Comparison of ENCODE assay signal across 16 cellular contexts in the genomic region with DNA sequence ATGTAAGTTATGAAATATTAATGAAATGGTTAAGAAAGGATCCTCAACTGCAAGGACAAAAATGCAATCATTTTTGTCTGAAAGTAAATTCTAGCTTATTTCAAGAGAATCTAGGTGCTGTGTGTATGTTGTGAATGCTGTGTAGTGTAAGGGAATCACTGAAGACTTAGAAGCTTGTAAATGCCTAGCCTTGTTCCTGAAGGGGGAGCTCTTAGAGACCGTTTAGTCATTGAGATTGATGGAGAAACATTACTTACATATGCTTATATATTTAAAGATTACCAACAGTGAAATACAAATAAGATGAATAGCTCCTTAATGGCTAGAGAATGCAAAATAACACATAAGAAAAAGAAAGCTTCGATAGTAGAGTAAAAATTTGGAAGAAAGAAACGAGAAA.
DNase-seq lines count a peak whose midpoint lies in the region; ATAC-seq and TF ChIP-seq lines count a peak whose summit lies in the region.
"Had no signal": no experiment of that assay in that cellular context is flagged by ENCODE, and none has a peak within 500 bp of the region (broad histone marks: within the 10 kb centered on the region; RNA-seq: fewer than 3 reads in every experiment).

No MANE protein-coding gene starts in this region.

- ATAC-seq in left cardiac atrium (no peak), GM18520 (IDR thresholded peaks at IDR 0.05; ENCODE audit: unreplicated experiment) (no peak)
- ATAC-seq: natural killer cell treated with Interleukin-12 subunit alpha and Interleukin-12 subunit beta and Interleukin-15 and Interleukin-18, amount 100 ng/mL, for 72 hours; T-cell had no signal

- no peak overlapping the region for H3K4me3 Mint-ChIP-seq in mesothelial cell of epicardium
- H3K4me3 Mint-ChIP-seq: natural killer cell treated with Interleukin-12 subunit alpha and Interleukin-12 subunit beta and Interleukin-15 and Interleukin-18, amount 100 ng/mL, for 72 hours; T-cell had no signal

- intact Hi-C loops in left ventricle myocardium inferior (cut with micrococcal nuclease) (no loop called here), left cardiac atrium (cut with DNase I) (no loop called here)

- H3K36me3 Mint-ChIP-seq in mesothelial cell of epicardium = peaks cover 9% of the 10 kb centered on the region
- H3K36me3 Mint-ChIP-seq: natural killer cell treated with Interleukin-12 subunit alpha and Interleukin-12 subunit beta and Interleukin-15 and Interleukin-18, amount 100 ng/mL, for 72 hours; T-cell had no signal

- no peaks in the 10 kb centered on the region for H3K4me1 ChIP-seq in left ventricle myocardium inferior

- H3K9me3 ChIP-seq in left ventricle myocardium inferior (replicated peaks) = no peaks in the 10 kb centered on the region

- H3K4me3 ChIP-seq in left ventricle myocardium inferior (no peak overlapping the region), epithelial cell of proximal tubule (ENCODE audit: low read depth, low read length) (no peak overlapping the region)

- H3K9me3 Mint-ChIP-seq in mesothelial cell of epicardium = peaks cover 10% of the 10 kb centered on the region

- no peaks in the 10 kb centered on the region for H3K36me3 ChIP-seq in left ventricle myocardium inferior

- TF ChIP-seq CTCF in left ventricle myocardium inferior (IDR thresholded peaks at IDR 0.05; ENCODE audit: borderline replicate concordance) (peak; percentile 21), epithelial cell of proximal tubule (conservative IDR thresholded peaks at IDR 0.05; ENCODE audit: low read depth, low read length) (peak; percentile 57), mesothelial cell of epicardium (IDR thresholded peaks at IDR 0.05; ENCODE audit: unreplicated experiment) (no peak)

- no peak for DNase-seq in left ventricle myocardium inferior
- DNase-seq in left cardiac atrium = no peak
- peak; percentile 32 for DNase-seq in NCI-H748 treated with DMSO at 0.1 percent for 48 hours (lab: John Stamatoyannopoulos, UW)
- DNase-seq in epithelial cell of proximal tubule (ENCODE audit: low read depth) = peak; percentile 9
- no peak for DNase-seq in stimulated activated CD8-positive, alpha-beta memory T cell treated with anti-CD3 and anti-CD28 coated beads, Interleukin-4, amount 100 ng/mL, for 48 hours
- no peak for DNase-seq in mesothelial cell of epicardium (ENCODE audit: low spot score in 2 of 2, unreplicated experiment in 2 of 2)
- no peak for DNase-seq in NCI-H1048 (lab: John Stamatoyannopoulos, UW)
- DNase-seq: activated CD4-positive, alpha-beta T cell treated with anti-CD3 and anti-CD28 coated beads, Interleukin-2, amount 50 U/mL, for 4 hours; activated naive CD4-positive, alpha-beta T cell; cerebellar nuclear complex; IMR-90; NCI-H446 treated with DMSO at 0.1 percent for 48 hours; small intestine; T-cell had no signal

- H3K27me3 ChIP-seq in left ventricle myocardium inferior (ENCODE audit: low read depth) = no peaks in the 10 kb centered on the region

- H3K27ac Mint-ChIP-seq in mesothelial cell of epicardium = no peak overlapping the region
- H3K27ac Mint-ChIP-seq: natural killer cell treated with Interleukin-12 subunit alpha and Interleukin-12 subunit beta and Interleukin-15 and Interleukin-18, amount 100 ng/mL, for 72 hours; T-cell had no signal

- no peak overlapping the region for H3K27ac ChIP-seq in left ventricle myocardium inferior (replicated peaks)

- no peaks in the 10 kb centered on the region for H3K4me1 Mint-ChIP-seq in mesothelial cell of epicardium
- H3K4me1 Mint-ChIP-seq: T-cell had no signal

- no peaks in the 10 kb centered on the region for H3K27me3 Mint-ChIP-seq in mesothelial cell of epicardium (ENCODE audit: low read depth)
- H3K27me3 Mint-ChIP-seq: natural killer cell treated with Interleukin-12 subunit alpha and Interleukin-12 subunit beta and Interleukin-15 and Interleukin-18, amount 100 ng/mL, for 72 hours; T-cell had no signal

Comparison
In these comparisons a context has a peak if more than half of its experiments do, and no peak if none do; other contexts are left out.
1. DNase-seq: peak in NCI-H748 treated with DMSO at 0.1 percent for 48 hours (single experiment) and epithelial cell of proximal tubule (single experiment); none in left ventricle myocardium inferior (single experiment), left cardiac atrium (single experiment), stimulated activated CD8-positive, alpha-beta memory T cell treated with anti-CD3 and anti-CD28 coated beads, Interleukin-4, amount 100 ng/mL, for 48 hours (single experiment), mesothelial cell of epicardium (0 of 2) and NCI-H1048 (single experiment).